Comparison of ENCODE assay signal across 21 cellular contexts in the genomic region with DNA sequence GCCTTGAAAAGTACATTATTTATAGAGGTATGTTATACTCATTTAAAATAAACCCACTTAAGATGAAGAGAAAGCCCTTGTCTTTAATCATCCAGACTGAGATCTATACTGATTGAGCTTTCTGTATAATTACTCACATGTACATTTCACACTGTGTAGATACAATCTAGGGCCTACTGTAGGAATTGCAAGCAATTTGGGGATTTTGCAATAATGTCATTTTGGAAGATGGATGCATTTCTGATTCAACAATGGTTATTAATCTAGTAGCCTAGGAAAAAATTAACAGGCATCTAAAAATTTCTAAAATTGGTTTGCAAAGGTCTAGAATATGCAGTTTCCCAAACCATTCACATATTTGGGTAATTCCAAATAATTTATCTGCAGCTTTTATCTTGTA.
"Had no signal": no experiment of that assay in that cellular context is flagged by ENCODE, and none has a peak within 500 bp of the region (broad histone marks: within the 10 kb centered on the region; RNA-seq: fewer than 3 reads in every experiment).

No MANE protein-coding gene starts in this region.

- H3K4me1 ChIP-seq: adrenal gland, SJSA1 had no signal

- DNase-seq: activated CD4-positive, alpha-beta T cell treated with anti-CD3 and anti-CD28 coated beads for 4 hours; activated CD8-positive, alpha-beta memory T cell treated with anti-CD3 and anti-CD28 coated beads, Interleukin-2, amount 50 U/mL, for 4 hours; activated CD8-positive, alpha-beta T cell treated with anti-CD3 and anti-CD28 coated beads for 36 hours; activated gamma-delta T cell treated with Interleukin-2 at 50 U/mL for 16 hours; activated naive CD4-positive, alpha-beta T cell treated with anti-CD3 and anti-CD28 coated beads, Interleukin-2, amount 10 ng/mL, durations not matched to agents 7 days and 5 days; activated naive CD8-positive, alpha-beta T cell treated with anti-CD3 and anti-CD28 coated beads for 36 hours; activated T-cell treated with anti-CD3 and anti-CD28 coated beads, Interleukin-2, amount 50 U/mL, for 72 hours; adrenal gland; anterior cingulate cortex; caudate nucleus; KBM-7; NCI-H146; NCI-H187 treated with DMSO at 0.1 percent for 48 hours; NCI-H2081 treated with DMSO at 0.1 percent for 48 hours; NCI-H524 treated with DMSO at 0.1 percent for 48 hours; NCI-H82; SHP77 had no signal

- H3K27ac ChIP-seq: adrenal gland, RWPE1, SJSA1 had no signal

- H3K4me3 ChIP-seq: adrenal gland, SJSA1 had no signal

- ATAC-seq: activated CD4-positive, CD25-positive, alpha-beta regulatory T cell treated with anti-CD3 and anti-CD28 coated beads, Interleukin-2, amount 50 U/mL, for 24 hours; activated CD8-positive, alpha-beta T cell treated with anti-CD3 and anti-CD28 coated beads for 36 hours; activated T-cell treated with anti-CD3 and anti-CD28 coated beads, Interleukin-2, amount 50 U/mL, for 72 hours; Panc1 had no signal

- H3K9me3 ChIP-seq: adrenal gland, SJSA1 had no signal

- H3K27me3 ChIP-seq: adrenal gland, SJSA1 had no signal

- H3K36me3 ChIP-seq: adrenal gland, SJSA1 had no signal
